In the genomic region with DNA sequence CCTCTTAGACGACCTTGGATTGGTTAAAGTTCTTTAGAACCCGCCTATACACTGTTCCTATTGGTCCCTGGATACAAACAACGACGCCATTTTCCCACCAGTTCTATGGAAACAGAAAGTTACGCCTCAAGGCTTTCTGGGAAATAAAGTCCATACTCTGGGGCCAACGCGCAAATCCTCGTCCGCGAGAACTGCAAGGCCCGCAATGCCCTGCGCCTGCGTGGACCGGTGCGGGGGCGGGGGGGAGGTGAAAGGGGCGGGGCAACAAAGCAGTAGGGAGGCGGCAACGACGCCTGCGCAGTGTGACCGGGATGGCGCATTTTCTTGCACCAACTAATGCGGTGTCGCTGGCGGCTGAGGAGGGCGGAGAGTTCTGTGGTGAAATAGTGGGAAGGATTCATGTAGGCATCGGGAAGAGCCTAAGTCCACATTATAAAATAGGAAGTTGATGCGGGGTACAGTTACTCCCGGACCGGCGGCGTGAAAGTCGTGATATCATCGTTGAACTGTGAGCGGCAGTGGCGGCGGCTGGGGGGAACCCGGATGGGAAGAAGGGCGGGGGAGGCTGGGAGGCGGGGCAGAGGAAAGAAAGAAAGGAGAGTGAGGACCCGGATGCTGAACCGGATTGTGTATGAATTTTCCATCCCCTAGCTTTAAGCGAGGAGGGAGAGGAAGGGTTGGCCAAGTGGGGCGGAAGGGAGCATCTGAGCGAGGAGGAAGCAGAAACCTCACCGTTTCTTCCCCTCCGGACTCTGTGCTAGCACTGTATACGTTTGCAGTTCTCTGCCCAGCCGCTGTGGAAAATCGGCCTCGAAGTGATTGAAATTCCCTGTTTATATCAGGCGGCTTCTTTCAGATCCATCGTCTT, we compare ENCODE assay signal across 8 cellular contexts. TPM values are rescaled to one million over a fixed set of nuclear protein-coding genes. Genes with fewer than 3 reads are reported as not detected.
DNase-seq lines count a peak whose midpoint lies in the region; ATAC-seq and TF ChIP-seq lines count a peak whose summit lies in the region.

A gene (plus strand): TSS at position 300 of the 868 bp plus-strand sequence. CDS start 6,695 bp downstream, outside the sequence.

- no peak within 1 kb of the TSS for H3K4me3 Mint-ChIP-seq in T-helper 17 cell
- H3K4me3 Mint-ChIP-seq in progenitor cell of endocrine pancreas (ENCODE audit: low read depth), result no peak within 1 kb of the TSS

- peak; percentile 100 for DNase-seq in NCI-H1694 treated with DMSO at 0.1 percent for 48 hours (lab: John Stamatoyannopoulos, UW)
- DNase-seq in T-helper 17 cell, result peak; percentile 94 to 98 (median 97)
- DNase-seq in amygdala (lab: John Stamatoyannopoulos, UW), result peak; percentile 76 to 100 (median 97)
- peak; percentile 98 for DNase-seq in left ventricle myocardium inferior
- DNase-seq in progenitor cell of endocrine pancreas (ENCODE audit: low spot score, unreplicated experiment), result peak; percentile 96
- DNase-seq in upper lobe of right lung, result peak; percentile 99

- TF ChIP-seq CTCF in left ventricle myocardium inferior (IDR thresholded peaks at IDR 0.05; ENCODE audit: borderline replicate concordance) (peak; percentile 27), progenitor cell of endocrine pancreas (IDR thresholded peaks at IDR 0.05; ENCODE audit: unreplicated experiment) (no peak), upper lobe of right lung (IDR thresholded peaks at IDR 0.05) (peak; percentile 25)

- H3K4me3 ChIP-seq in left ventricle myocardium inferior (peak within 1 kb of the TSS; percentile 96), upper lobe of right lung (peak within 1 kb of the TSS; percentile 70)

- H3K27me3 ChIP-seq in left ventricle myocardium inferior (ENCODE audit: low read depth) (no peaks in the 10 kb centered on the region), upper lobe of right lung (no peaks in the 10 kb centered on the region)

- H3K36me3 ChIP-seq in left ventricle myocardium inferior, result no peaks in the 10 kb centered on the region
- no peaks in the 10 kb centered on the region for H3K36me3 ChIP-seq in upper lobe of right lung

- H3K4me1 ChIP-seq in left ventricle myocardium inferior (peaks cover 83% of the 10 kb centered on the region), upper lobe of right lung (peaks cover 58% of the 10 kb centered on the region)

- H3K27ac Mint-ChIP-seq in T-helper 17 cell, result no peak within 1 kb of the TSS
- no peak within 1 kb of the TSS for H3K27ac Mint-ChIP-seq in progenitor cell of endocrine pancreas

- H3K36me3 Mint-ChIP-seq in T-helper 17 cell (ENCODE audit: low read depth) (peaks cover 7% of the 10 kb centered on the region), progenitor cell of endocrine pancreas (ENCODE audit: insufficient read depth) (peaks cover 7% of the 10 kb centered on the region)

- no peaks in the 10 kb centered on the region for H3K27me3 Mint-ChIP-seq in T-helper 17 cell
- no peaks in the 10 kb centered on the region for H3K27me3 Mint-ChIP-seq in progenitor cell of endocrine pancreas

- no peaks in the 10 kb centered on the region for H3K9me3 Mint-ChIP-seq in progenitor cell of endocrine pancreas (ENCODE audit: low read depth)

- H3K27ac ChIP-seq in left ventricle myocardium inferior (replicated peaks) (peak within 1 kb of the TSS; percentile 96), upper lobe of right lung (peak within 1 kb of the TSS; percentile 92)

- H3K9me3 ChIP-seq in T-helper 17 cell (ENCODE audit: control insufficient read depth, low read length, poor library complexity, severe bottlenecking), result no peaks in the 10 kb centered on the region
- H3K9me3 ChIP-seq in left ventricle myocardium inferior (replicated peaks), result no peaks in the 10 kb centered on the region
- no peaks in the 10 kb centered on the region for H3K9me3 ChIP-seq in upper lobe of right lung

- peaks cover 30% of the 10 kb centered on the region for H3K4me1 Mint-ChIP-seq in T-helper 17 cell
- peaks cover 23% of the 10 kb centered on the region for H3K4me1 Mint-ChIP-seq in progenitor cell of endocrine pancreas (ENCODE audit: low read depth)

- intact Hi-C loops in left ventricle myocardium inferior (cut with micrococcal nuclease), result loop anchor here (10.0 kb wide), 1 partner anchor 74 kb away; no protein-coding TSS in a partner anchor
- intact Hi-C loops in upper lobe of right lung (cut with DNase I), result no loop called here

- ATAC-seq in GM18498 (IDR thresholded peaks at IDR 0.05; ENCODE audit: unreplicated experiment) (peak; percentile 67), HG02938 (IDR thresholded peaks at IDR 0.05; ENCODE audit: unreplicated experiment) (peak; percentile 65), T-helper 17 cell (peak; percentile 82), upper lobe of right lung (peak; percentile 94)

RNA-seq across cellular contexts. Expression of the gene that starts here (rescaled TPM):
- total RNA-seq in T-helper 17 cell (10 to 100 TPM; 28.0 to 28.2 TPM), left ventricle myocardium inferior (30.2 TPM), progenitor cell of endocrine pancreas (43.3 and 50.6 TPM in 2 replicates), upper lobe of right lung (33.1 TPM)

Comparison
In these comparisons a context has a peak if more than half of its experiments do, and no peak if none do; other contexts are left out.
1. Peak in every context shown above with its lines: DNase-seq, ATAC-seq, H3K4me3 ChIP-seq and H3K27ac ChIP-seq.